ENCODE assay signal across 11 cellular contexts in genomic region chr1:3352952-3353331, GRCh38.
DNase-seq lines count a peak whose midpoint lies in the region; ATAC-seq and TF ChIP-seq lines count a peak whose summit lies in the region.
"Had no signal": no experiment of that assay in that cellular context is flagged by ENCODE, and none has a peak within 500 bp of the region (broad histone marks: within the 10 kb centered on the region; RNA-seq: fewer than 3 reads in every experiment).

No MANE protein-coding gene starts in this region.

- TF ChIP-seq CTCF in kidney epithelial cell (IDR thresholded peaks at IDR 0.05; ENCODE audit: insufficient read depth, low read length, poor library complexity, severe bottlenecking): no peak
- TF ChIP-seq CTCF in CD8-positive, alpha-beta T cell (IDR thresholded peaks at IDR 0.05): no peak

- H3K27ac Mint-ChIP-seq in CD8-positive, alpha-beta T cell: no peak overlapping the region
- no peak overlapping the region for H3K27ac Mint-ChIP-seq in stimulated activated naive CD8-positive, alpha-beta T cell treated with anti-CD3 and anti-CD28 coated beads, Interleukin-15, amount 100 ng/mL, for 72 hours
- H3K27ac Mint-ChIP-seq: CD4-positive, CD25-positive, alpha-beta regulatory T cell had no signal

- peaks cover 9% of the 10 kb centered on the region for H3K27me3 Mint-ChIP-seq in CD8-positive, alpha-beta T cell (ENCODE audit: low read depth)
- peaks cover 43% of the 10 kb centered on the region for H3K27me3 Mint-ChIP-seq in stimulated activated naive CD8-positive, alpha-beta T cell treated with anti-CD3 and anti-CD28 coated beads, Interleukin-15, amount 100 ng/mL, for 72 hours
- H3K27me3 Mint-ChIP-seq: CD4-positive, CD25-positive, alpha-beta regulatory T cell had no signal

- peak overlapping the region; percentile 94 for H3K27ac ChIP-seq in cingulate gyrus (ENCODE audit: low read depth, low read length)
- no peak overlapping the region for H3K27ac ChIP-seq in CD8-positive, alpha-beta T cell (ENCODE audit: low read depth, low read length)

- no peak overlapping the region for H3K4me3 ChIP-seq in kidney epithelial cell (ENCODE audit: low read depth, low read length)
- H3K4me3 ChIP-seq in skeletal muscle satellite cell (ENCODE audit: low read length): no peak overlapping the region
- H3K4me3 ChIP-seq in CD8-positive, alpha-beta T cell (ENCODE audit: low read depth, low read length): no peak overlapping the region

- H3K9me3 Mint-ChIP-seq in CD8-positive, alpha-beta T cell: no peaks in the 10 kb centered on the region
- H3K9me3 Mint-ChIP-seq in stimulated activated naive CD8-positive, alpha-beta T cell treated with anti-CD3 and anti-CD28 coated beads, Interleukin-15, amount 100 ng/mL, for 72 hours: no peaks in the 10 kb centered on the region
- H3K9me3 Mint-ChIP-seq: CD4-positive, CD25-positive, alpha-beta regulatory T cell had no signal

- intact Hi-C loops in CD8-positive, alpha-beta T cell (cut with DNase I, micrococcal nuclease): no loop called here

- no peak for ATAC-seq in CD8-positive, alpha-beta T cell
- no peak for ATAC-seq in stimulated activated naive CD8-positive, alpha-beta T cell treated with anti-CD3 and anti-CD28 coated beads, Interleukin-15, amount 100 ng/mL, for 72 hours
- ATAC-seq in GM21528 (IDR thresholded peaks at IDR 0.05; ENCODE audit: low FRiP score, unreplicated experiment): no peak

- H3K9ac ChIP-seq in skeletal muscle satellite cell (ENCODE audit: low read depth, low read length): peak overlapping the region; percentile 43

- peaks cover 75% of the 10 kb centered on the region for H3K27me3 ChIP-seq in kidney epithelial cell (ENCODE audit: control insufficient read depth, insufficient read depth, low read length)
- H3K27me3 ChIP-seq in skeletal muscle satellite cell (ENCODE audit: control insufficient read depth, insufficient read depth, low read length): peaks cover 7% of the 10 kb centered on the region
- no peaks in the 10 kb centered on the region for H3K27me3 ChIP-seq in CD8-positive, alpha-beta T cell (ENCODE audit: insufficient read depth, low read length)

- H3K4me1 ChIP-seq in skeletal muscle satellite cell (ENCODE audit: control insufficient read depth, insufficient read depth, low read length): peaks cover 32% of the 10 kb centered on the region
- H3K4me1 ChIP-seq in CD8-positive, alpha-beta T cell (ENCODE audit: insufficient read depth, low read length): no peaks in the 10 kb centered on the region

- CTCF ChIA-PET in CD8-positive, alpha-beta T cell (lab: Charles Lee): no interaction called here

- no peaks in the 10 kb centered on the region for H3K4me1 Mint-ChIP-seq in CD8-positive, alpha-beta T cell (ENCODE audit: low read depth)
- H3K4me1 Mint-ChIP-seq in stimulated activated naive CD8-positive, alpha-beta T cell treated with anti-CD3 and anti-CD28 coated beads, Interleukin-15, amount 100 ng/mL, for 72 hours: peaks cover 6% of the 10 kb centered on the region
- H3K4me1 Mint-ChIP-seq: CD4-positive, CD25-positive, alpha-beta regulatory T cell had no signal

- POLR2A ChIA-PET in CD8-positive, alpha-beta T cell (lab: Charles Lee): no interaction called here

- peak; percentile 24 for DNase-seq in HK-2 (ENCODE audit: unreplicated experiment)
- DNase-seq in kidney epithelial cell (ENCODE audit: low read depth): peak; percentile 53
- no peak for DNase-seq in CD8-positive, alpha-beta T cell
- DNase-seq in RPMI8226: no peak
- DNase-seq in stimulated activated naive CD8-positive, alpha-beta T cell treated with anti-CD3 and anti-CD28 coated beads, Interleukin-15, amount 100 ng/mL, for 72 hours: no peak
- DNase-seq: CD4-positive, CD25-positive, alpha-beta regulatory T cell; NCI-H1092 treated with DMSO at 0.1 percent for 48 hours; NK-92 treated with Interleukin-12 subunit alpha and Interleukin-12 subunit beta, amount 100 ng/mL, for 24 hours had no signal

- no peaks in the 10 kb centered on the region for H3K36me3 Mint-ChIP-seq in CD8-positive, alpha-beta T cell
- H3K36me3 Mint-ChIP-seq: CD4-positive, CD25-positive, alpha-beta regulatory T cell had no signal

- peak overlapping the region; percentile 29 for H3K4me2 ChIP-seq in skeletal muscle satellite cell (ENCODE audit: low read length)

- H3K9me3 ChIP-seq in skeletal muscle satellite cell (replicated peaks; ENCODE audit: low read length): no peaks in the 10 kb centered on the region
- no peaks in the 10 kb centered on the region for H3K9me3 ChIP-seq in CD8-positive, alpha-beta T cell (ENCODE audit: low read length)

- H3K36me3 ChIP-seq in kidney epithelial cell (ENCODE audit: control insufficient read depth, insufficient read depth, low read length) (no peaks in the 10 kb centered on the region), skeletal muscle satellite cell (ENCODE audit: insufficient read depth, low read length) (no peaks in the 10 kb centered on the region)
- no peaks in the 10 kb centered on the region for H3K36me3 ChIP-seq in CD8-positive, alpha-beta T cell (ENCODE audit: insufficient read depth, low read length)

- H3K4me3 Mint-ChIP-seq in CD8-positive, alpha-beta T cell: no peak overlapping the region
- H3K4me3 Mint-ChIP-seq in stimulated activated naive CD8-positive, alpha-beta T cell treated with anti-CD3 and anti-CD28 coated beads, Interleukin-15, amount 100 ng/mL, for 72 hours: no peak overlapping the region
- H3K4me3 Mint-ChIP-seq: CD4-positive, CD25-positive, alpha-beta regulatory T cell had no signal

Comparison
In these comparisons a context has a peak if more than half of its experiments do, and no peak if none do; other contexts are left out.
1. DNase-seq: peak in HK-2 (single experiment) and kidney epithelial cell (single experiment); none in CD8-positive, alpha-beta T cell (0 of 7), RPMI8226 (single experiment) and stimulated activated naive CD8-positive, alpha-beta T cell treated with anti-CD3 and anti-CD28 coated beads, Interleukin-15, amount 100 ng/mL, for 72 hours (0 of 2).